In genomic region chr17:31538080-31538762, GRCh38 we compare ENCODE assay signal across 11 cellular contexts.
A peak's percentile ranks its signal among the peaks of the same experiment; 100 is the strongest.
DNase-seq lines count a peak whose midpoint lies in the region; ATAC-seq and TF ChIP-seq lines count a peak whose summit lies in the region.
"Had no signal": no experiment of that assay in that cellular context is flagged by ENCODE, and none has a peak within 500 bp of the region (broad histone marks: within the 10 kb centered on the region; RNA-seq: fewer than 3 reads in every experiment).

No MANE protein-coding gene starts in this region.

- no peak for TF ChIP-seq CTCF in coronary artery (IDR thresholded peaks at IDR 0.05)

- intact Hi-C loops in activated naive CD4-positive, alpha-beta T cell treated with anti-CD3 and anti-CD28 coated beads for 36 hours (cut with micrococcal nuclease): no loop called here

- H3K27ac Mint-ChIP-seq in stimulated activated memory B cell treated with anti-CD40 and anti-IgM and Interleukin-4, amounts not matched to agents 10 μg/mL and 1 μg/mL and 100 μg/mL, for 72 hours: peak overlapping the region; percentile 66
- no peak overlapping the region for H3K27ac Mint-ChIP-seq in activated naive CD4-positive, alpha-beta T cell treated with anti-CD3 and anti-CD28 coated beads for 36 hours
- H3K27ac Mint-ChIP-seq: activated naive CD8-positive, alpha-beta T cell treated with anti-CD3 and anti-CD28 coated beads, Interleukin-2, amount 10 ng/mL, durations not matched to agents 7 days and 5 days had no signal

- ATAC-seq in GM19043 (IDR thresholded peaks at IDR 0.05; ENCODE audit: low read depth, unreplicated experiment): peak; percentile 55
- peak; percentile 67 for ATAC-seq in HG02759 (IDR thresholded peaks at IDR 0.05; ENCODE audit: unreplicated experiment)
- ATAC-seq in stimulated activated memory B cell treated with anti-CD40 and anti-IgM and Interleukin-4, amounts not matched to agents 10 μg/mL and 1 μg/mL and 100 μg/mL, for 72 hours: peak; percentile 91
- ATAC-seq: left cardiac atrium had no signal

- peaks cover 75% of the 10 kb centered on the region for H3K4me1 Mint-ChIP-seq in stimulated activated memory B cell treated with anti-CD40 and anti-IgM and Interleukin-4, amounts not matched to agents 10 μg/mL and 1 μg/mL and 100 μg/mL, for 72 hours
- H3K4me1 Mint-ChIP-seq in activated naive CD4-positive, alpha-beta T cell treated with anti-CD3 and anti-CD28 coated beads for 36 hours (ENCODE audit: low read depth): peaks cover 11% of the 10 kb centered on the region

- no peaks in the 10 kb centered on the region for H3K9me3 ChIP-seq in effector memory CD4-positive, alpha-beta T cell (ENCODE audit: control insufficient read depth, low read length)
- H3K9me3 ChIP-seq: sigmoid colon had no signal

- H3K9me3 Mint-ChIP-seq in stimulated activated memory B cell treated with anti-CD40 and anti-IgM and Interleukin-4, amounts not matched to agents 10 μg/mL and 1 μg/mL and 100 μg/mL, for 72 hours: no peaks in the 10 kb centered on the region
- H3K9me3 Mint-ChIP-seq in activated naive CD4-positive, alpha-beta T cell treated with anti-CD3 and anti-CD28 coated beads for 36 hours: no peaks in the 10 kb centered on the region
- H3K9me3 Mint-ChIP-seq: activated naive CD8-positive, alpha-beta T cell treated with anti-CD3 and anti-CD28 coated beads, Interleukin-2, amount 10 ng/mL, durations not matched to agents 7 days and 5 days had no signal

- H3K36me3 ChIP-seq in effector memory CD4-positive, alpha-beta T cell (ENCODE audit: control insufficient read depth, insufficient read depth, low read length): no peaks in the 10 kb centered on the region
- H3K36me3 ChIP-seq: sigmoid colon had no signal

- H3K27me3 ChIP-seq in effector memory CD4-positive, alpha-beta T cell (replicated peaks; ENCODE audit: control insufficient read depth, insufficient read depth, low read length, poor library complexity, severe bottlenecking): no peaks in the 10 kb centered on the region
- H3K27me3 ChIP-seq: sigmoid colon had no signal

- peak overlapping the region; percentile 35 for H3K4me3 Mint-ChIP-seq in stimulated activated memory B cell treated with anti-CD40 and anti-IgM and Interleukin-4, amounts not matched to agents 10 μg/mL and 1 μg/mL and 100 μg/mL, for 72 hours
- H3K4me3 Mint-ChIP-seq in activated naive CD4-positive, alpha-beta T cell treated with anti-CD3 and anti-CD28 coated beads for 36 hours: no peak overlapping the region
- H3K4me3 Mint-ChIP-seq: activated naive CD8-positive, alpha-beta T cell treated with anti-CD3 and anti-CD28 coated beads, Interleukin-2, amount 10 ng/mL, durations not matched to agents 7 days and 5 days had no signal

- no peak overlapping the region for H3K4me3 ChIP-seq in effector memory CD4-positive, alpha-beta T cell (ENCODE audit: insufficient read depth, low read depth, low read length, poor library complexity, severe bottlenecking)
- H3K4me3 ChIP-seq in coronary artery: no peak overlapping the region
- H3K4me3 ChIP-seq: sigmoid colon had no signal

- CTCF ChIA-PET in activated naive CD4-positive, alpha-beta T cell treated with anti-CD3 and anti-CD28 coated beads for 36 hours (lab: Charles Lee): no interaction called here

- no peak overlapping the region for H3K27ac ChIP-seq in effector memory CD4-positive, alpha-beta T cell (ENCODE audit: insufficient read depth, low read length, poor library complexity, severe bottlenecking)
- peak overlapping the region in 1 of 2 donors; percentile 5 for H3K27ac ChIP-seq in coronary artery

- H3K27me3 Mint-ChIP-seq in stimulated activated memory B cell treated with anti-CD40 and anti-IgM and Interleukin-4, amounts not matched to agents 10 μg/mL and 1 μg/mL and 100 μg/mL, for 72 hours: no peaks in the 10 kb centered on the region
- no peaks in the 10 kb centered on the region for H3K27me3 Mint-ChIP-seq in activated naive CD4-positive, alpha-beta T cell treated with anti-CD3 and anti-CD28 coated beads for 36 hours (ENCODE audit: low read depth)
- H3K27me3 Mint-ChIP-seq: activated naive CD8-positive, alpha-beta T cell treated with anti-CD3 and anti-CD28 coated beads, Interleukin-2, amount 10 ng/mL, durations not matched to agents 7 days and 5 days had no signal

- peaks cover 6% of the 10 kb centered on the region for H3K36me3 Mint-ChIP-seq in stimulated activated memory B cell treated with anti-CD40 and anti-IgM and Interleukin-4, amounts not matched to agents 10 μg/mL and 1 μg/mL and 100 μg/mL, for 72 hours
- no peaks in the 10 kb centered on the region for H3K36me3 Mint-ChIP-seq in activated naive CD4-positive, alpha-beta T cell treated with anti-CD3 and anti-CD28 coated beads for 36 hours (ENCODE audit: low read depth)

- H3K4me1 ChIP-seq in effector memory CD4-positive, alpha-beta T cell (ENCODE audit: control insufficient read depth, insufficient read depth, low read length, poor library complexity, severe bottlenecking): peaks cover 3% of the 10 kb centered on the region

- DNase-seq in NCI-H510A treated with DMSO at 0.1 percent for 48 hours (lab: John Stamatoyannopoulos, UW) (peak; percentile 50), coronary artery (ENCODE audit: low spot score) (no peak)
- DNase-seq in activated naive CD4-positive, alpha-beta T cell treated with anti-CD3 and anti-CD28 coated beads for 36 hours: no peak
- no peak for DNase-seq in effector memory CD4-positive, alpha-beta T cell
- DNase-seq: activated naive CD8-positive, alpha-beta T cell treated with anti-CD3 and anti-CD28 coated beads, Interleukin-2, amount 10 ng/mL, durations not matched to agents 7 days and 5 days; left cardiac atrium; NCI-H524; sigmoid colon had no signal
